25 cellular contexts compared by ENCODE assay signal in the genomic region with DNA sequence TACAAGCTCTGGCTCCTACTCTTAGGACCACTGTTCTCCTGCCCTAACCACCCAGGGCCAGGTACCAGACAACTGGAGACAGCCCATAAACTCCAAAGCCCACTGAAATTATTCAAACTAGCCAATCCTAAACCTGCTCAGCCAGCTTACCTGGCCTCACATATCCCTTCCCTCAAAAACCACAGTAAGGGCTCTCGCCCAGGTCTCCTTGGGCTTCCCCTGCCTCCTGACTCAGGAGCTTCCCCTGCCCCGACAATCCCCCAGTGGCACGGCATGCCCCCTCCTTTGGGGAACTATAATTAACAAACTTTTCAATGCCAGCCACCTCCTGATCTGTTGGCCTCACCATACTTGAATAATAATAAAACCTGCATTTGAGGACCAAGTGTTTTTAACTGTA.
A peak's percentile ranks its signal among the peaks of the same experiment; 100 is the strongest.
DNase-seq lines count a peak whose midpoint lies in the region; ATAC-seq lines count a peak whose summit lies in the region.
"Had no signal": no experiment of that assay in that cellular context is flagged by ENCODE, and none has a peak within 500 bp of the region (broad histone marks: within the 10 kb centered on the region; RNA-seq: fewer than 3 reads in every experiment).

No MANE protein-coding gene starts in this region.

- H3K4me3 Mint-ChIP-seq in activated naive CD4-positive, alpha-beta T cell treated with anti-CD3 and anti-CD28 coated beads, Interleukin-2, amount 50 U/mL, for 24 hours, result no peak overlapping the region
- H3K4me3 Mint-ChIP-seq in T-cell (no peak overlapping the region), memory B cell (no peak overlapping the region)
- H3K4me3 Mint-ChIP-seq in stimulated activated naive B cell treated with anti-CD40 and anti-IgM and Interleukin-4, amounts not matched to agents 10 μg/mL and 1 μg/mL and 100 μg/mL, for 72 hours, result no peak overlapping the region
- H3K4me3 Mint-ChIP-seq: activated CD4-positive, alpha-beta memory T cell treated with anti-CD3 and anti-CD28 coated beads, Interleukin-2, amount 10 ng/mL, durations not matched to agents 7 days and 5 days; B cell had no signal

- CTCF ChIA-PET in T-cell (lab: Charles Lee), result interaction anchor here in 1 of 2 donors (0.6 kb wide), 2 partner anchors 17 to 728 kb away, joined by 3 read pairs; no protein-coding TSS in a partner anchor

- DNase-seq in activated naive CD4-positive, alpha-beta T cell treated with Interleukin-2 at 50 U/mL for 16 hours, result no peak
- DNase-seq in T-cell (no peak), memory B cell (ENCODE audit: low spot score in 2 of 2) (no peak), cortex of kidney (lab: John Stamatoyannopoulos, UW) (no peak), HUDEP-2 (lab: John Stamatoyannopoulos, UW; ENCODE audit: unreplicated experiment in 76 of 76) (no peak)
- no peak for DNase-seq in stimulated activated naive B cell treated with anti-CD40 and anti-IgM and Interleukin-4, amounts not matched to agents 10 μg/mL and 1 μg/mL and 100 μg/mL, for 72 hours
- DNase-seq: activated CD4-positive, alpha-beta memory T cell treated with anti-CD3 and anti-CD28 coated beads, Interleukin-2, amount 10 ng/mL, durations not matched to agents 7 days and 5 days; activated gamma-delta T cell treated with Interleukin-2 at 50 U/mL for 16 hours; anterior cingulate cortex; COR-L47; GDM1; H7; NCI-H1417; NCI-H2081; NCI-H2227 treated with DMSO at 0.1 percent for 48 hours; NCI-H526 treated with DMSO at 0.1 percent for 48 hours; nucleus accumbens; SHP77 treated with DMSO at 0.1 percent for 48 hours; stomach; tibial artery had no signal

- ATAC-seq in T-cell (replicated peaks in 1 of 4) (no peak), memory B cell (ENCODE audit: low read depth) (no peak), HG03045 (IDR thresholded peaks at IDR 0.05; ENCODE audit: unreplicated experiment) (no peak)
- ATAC-seq in stimulated activated naive B cell treated with anti-CD40 and anti-IgM and Interleukin-4, amounts not matched to agents 10 μg/mL and 1 μg/mL and 100 μg/mL, for 72 hours (replicated peaks), result no peak
- ATAC-seq: activated CD4-positive, CD25-positive, alpha-beta regulatory T cell treated with anti-CD3 and anti-CD28 coated beads, Interleukin-2, amount 50 U/mL, for 24 hours; Panc1 had no signal

- H3K27me3 Mint-ChIP-seq in activated naive CD4-positive, alpha-beta T cell treated with anti-CD3 and anti-CD28 coated beads, Interleukin-2, amount 50 U/mL, for 24 hours, result no peaks in the 10 kb centered on the region
- H3K27me3 Mint-ChIP-seq in T-cell, result no peaks in the 10 kb centered on the region
- no peaks in the 10 kb centered on the region for H3K27me3 Mint-ChIP-seq in memory B cell
- H3K27me3 Mint-ChIP-seq in stimulated activated naive B cell treated with anti-CD40 and anti-IgM and Interleukin-4, amounts not matched to agents 10 μg/mL and 1 μg/mL and 100 μg/mL, for 72 hours, result no peaks in the 10 kb centered on the region
- H3K27me3 Mint-ChIP-seq: activated CD4-positive, alpha-beta memory T cell treated with anti-CD3 and anti-CD28 coated beads, Interleukin-2, amount 10 ng/mL, durations not matched to agents 7 days and 5 days; B cell had no signal

- peaks cover 22% of the 10 kb centered on the region for H3K4me1 Mint-ChIP-seq in activated naive CD4-positive, alpha-beta T cell treated with anti-CD3 and anti-CD28 coated beads, Interleukin-2, amount 50 U/mL, for 24 hours
- H3K4me1 Mint-ChIP-seq in T-cell, result peaks cover 3 to 11% (median 10%) of the 10 kb centered on the region in 3 donors
- H3K4me1 Mint-ChIP-seq in memory B cell, result no peaks in the 10 kb centered on the region
- peaks cover 19 to 32% of the 10 kb centered on the region in 2 donors for H3K4me1 Mint-ChIP-seq in stimulated activated naive B cell treated with anti-CD40 and anti-IgM and Interleukin-4, amounts not matched to agents 10 μg/mL and 1 μg/mL and 100 μg/mL, for 72 hours
- H3K4me1 Mint-ChIP-seq: B cell had no signal

- POLR2A ChIA-PET in T-cell (lab: Charles Lee), result interaction anchor here (0.5 to 0.6 kb wide), 3 partner anchors 8 to 737 kb away, joined by 3 to 9 read pairs (median 5); no protein-coding TSS in a partner anchor

- H3K36me3 Mint-ChIP-seq in activated naive CD4-positive, alpha-beta T cell treated with anti-CD3 and anti-CD28 coated beads, Interleukin-2, amount 50 U/mL, for 24 hours, result peaks cover 21% of the 10 kb centered on the region
- H3K36me3 Mint-ChIP-seq in T-cell (peaks cover 44% of the 10 kb centered on the region), memory B cell (peaks cover 28% of the 10 kb centered on the region)
- H3K36me3 Mint-ChIP-seq in stimulated activated naive B cell treated with anti-CD40 and anti-IgM and Interleukin-4, amounts not matched to agents 10 μg/mL and 1 μg/mL and 100 μg/mL, for 72 hours, result peaks cover 29 to 53% of the 10 kb centered on the region in 2 donors

- H3K27ac Mint-ChIP-seq in activated naive CD4-positive, alpha-beta T cell treated with anti-CD3 and anti-CD28 coated beads, Interleukin-2, amount 50 U/mL, for 24 hours, result peak overlapping the region; percentile 59
- H3K27ac Mint-ChIP-seq in T-cell (peak overlapping the region; percentile 60 to 66), memory B cell (peak overlapping the region; percentile 85)
- peak overlapping the region; percentile 42 for H3K27ac Mint-ChIP-seq in stimulated activated naive B cell treated with anti-CD40 and anti-IgM and Interleukin-4, amounts not matched to agents 10 μg/mL and 1 μg/mL and 100 μg/mL, for 72 hours
- H3K27ac Mint-ChIP-seq: B cell had no signal

- H3K9me3 Mint-ChIP-seq in activated naive CD4-positive, alpha-beta T cell treated with anti-CD3 and anti-CD28 coated beads, Interleukin-2, amount 50 U/mL, for 24 hours, result no peaks in the 10 kb centered on the region
- H3K9me3 Mint-ChIP-seq in T-cell (no peaks in the 10 kb centered on the region), memory B cell (no peaks in the 10 kb centered on the region)
- H3K9me3 Mint-ChIP-seq in stimulated activated naive B cell treated with anti-CD40 and anti-IgM and Interleukin-4, amounts not matched to agents 10 μg/mL and 1 μg/mL and 100 μg/mL, for 72 hours, result no peaks in the 10 kb centered on the region
- H3K9me3 Mint-ChIP-seq: activated CD4-positive, alpha-beta memory T cell treated with anti-CD3 and anti-CD28 coated beads, Interleukin-2, amount 10 ng/mL, durations not matched to agents 7 days and 5 days had no signal
